ENCODE assay signal across 3 cellular contexts in genomic region chr17:77511514-77512061, GRCh38.
TF ChIP-seq lines count a peak whose summit lies in the region.

No MANE protein-coding gene starts in this region.

TF ChIP-seq in SK-N-SH treated with all-trans-retinoic acid at 6 μM for 48 hours, 23 proteins besides CTCF, POLR2A, EP300 and RAD21 (continued from another document):
- TF ChIP-seq CSRNP3 (CRISPR knock-in tag; IDR thresholded peaks at IDR 0.05) (no peak), ZC3H10 (CRISPR knock-in tag; IDR thresholded peaks at IDR 0.05) (no peak)

TF ChIP-seq in SK-N-SH, 30 proteins besides CTCF, POLR2A, EP300 and RAD21 (continued from another document):
- TF ChIP-seq USF1 (IDR thresholded peaks at IDR 0.05; ENCODE audit: borderline replicate concordance, low read depth) (no peak), ELF1 (IDR thresholded peaks at IDR 0.05) (no peak)

TF ChIP-seq in HepG2, 621 proteins besides CTCF, POLR2A, EP300 and RAD21:
- TF ChIP-seq ARID4A (CRISPR knock-in tag; IDR thresholded peaks at IDR 0.05; ENCODE audit: borderline replicate concordance): no peak
- TF ChIP-seq, protein P1, sequence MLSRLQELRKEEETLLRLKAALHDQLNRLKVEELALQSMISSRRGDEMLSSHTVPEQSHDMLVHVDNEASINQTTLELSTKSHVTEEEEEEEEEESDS (CRISPR knock-in tag; IDR thresholded peaks at IDR 0.05; ENCODE audit: borderline replicate concordance): 0 out of 2 replicates have a peak, but pooled peaks have one; percentile 38
- 0 out of 2 replicates have a peak, but pooled peaks have one; percentile 5 for TF ChIP-seq KMT2B (CRISPR knock-in tag; IDR thresholded peaks at IDR 0.05)
- TF ChIP-seq SP2 (CRISPR knock-in tag; IDR thresholded peaks at IDR 0.05): no peak
- no peak for TF ChIP-seq ZNF18 (CRISPR knock-in tag; IDR thresholded peaks at IDR 0.05; ENCODE audit: insufficient replicate concordance)
- no peak for TF ChIP-seq ZNF878 (CRISPR knock-in tag; IDR thresholded peaks at IDR 0.05)
- 0 out of 2 replicates have a peak, but pooled peaks have one; percentile 58 for TF ChIP-seq SSRP1 (CRISPR knock-in tag; IDR thresholded peaks at IDR 0.05)
- peak; percentile 37; the same call in 1 of the 2 replicates for TF ChIP-seq ZNF816 (CRISPR knock-in tag; IDR thresholded peaks at IDR 0.05; ENCODE audit: borderline replicate concordance)
- TF ChIP-seq ZNF280D (CRISPR knock-in tag; IDR thresholded peaks at IDR 0.05): peak; percentile 93; the same call in 1 of the 2 replicates
- TF ChIP-seq ZNF3 (CRISPR knock-in tag; IDR thresholded peaks at IDR 0.05): peak; percentile 62; the same call in 1 of the 2 replicates
- no peak for TF ChIP-seq IKZF5 (CRISPR knock-in tag; IDR thresholded peaks at IDR 0.05)
- 0 out of 2 replicates have a peak, but pooled peaks have one; percentile 40 for TF ChIP-seq NAIF1 (CRISPR knock-in tag; IDR thresholded peaks at IDR 0.05; ENCODE audit: borderline replicate concordance)
- TF ChIP-seq SP140L (CRISPR knock-in tag; IDR thresholded peaks at IDR 0.05; ENCODE audit: borderline replicate concordance): 0 out of 2 replicates have a peak, but pooled peaks have one; percentile 1
- no peak for TF ChIP-seq EHMT2 (IDR thresholded peaks at IDR 0.05; ENCODE audit: borderline replicate concordance, low read depth, low read length)
- peak; percentile 76; the same call in 1 of the 2 replicates for TF ChIP-seq RNF219 (CRISPR knock-in tag; IDR thresholded peaks at IDR 0.05)
- TF ChIP-seq ATF6 (CRISPR knock-in tag; conservative IDR thresholded peaks at IDR 0.05): 0 out of 2 replicates have a peak, but pooled peaks have one; percentile 1
TF ChIP-seq in HepG2: peak in this region for 10.
